Comparison of ENCODE assay signal across 11 cellular contexts in genomic region chr5:73692166-73692640, GRCh38.
A peak's percentile ranks its signal among the peaks of the same experiment; 100 is the strongest.
DNase-seq lines count a peak whose midpoint lies in the region; ATAC-seq and TF ChIP-seq lines count a peak whose summit lies in the region.
"Had no signal": no experiment of that assay in that cellular context is flagged by ENCODE, and none has a peak within 500 bp of the region (broad histone marks: within the 10 kb centered on the region; RNA-seq: fewer than 3 reads in every experiment).

No MANE protein-coding gene starts in this region.

- DNase-seq in GM04504 (ENCODE audit: low read depth) (peak; percentile 37), HS-27A (ENCODE audit: low read depth) (peak; percentile 52), caudate nucleus (lab: John Stamatoyannopoulos, UW) (peak in 13 of 61 donors; percentile 1 to 33 (median 5)), osteoblast (ENCODE audit: insufficient read length, low spot score, missing footprints) (peak; percentile 82), DMS79 (lab: John Stamatoyannopoulos, UW) (no peak), left lobe of liver (ENCODE audit: low spot score) (no peak), lower lobe of right lung (no peak), cortex of kidney (lab: John Stamatoyannopoulos, UW) (no peak)
- DNase-seq: dermis blood vessel endothelial cell, MM.1S had no signal

- no peak for TF ChIP-seq CTCF in osteoblast (IDR thresholded peaks at IDR 0.05; ENCODE audit: extremely low read depth, low read depth, low read length)
- no peak for TF ChIP-seq CTCF in lower lobe of right lung (IDR thresholded peaks at IDR 0.05)

- H3K4me3 ChIP-seq in osteoblast (ENCODE audit: insufficient read depth, low read length) (no peak overlapping the region), lower lobe of right lung (no peak overlapping the region)

- no peaks in the 10 kb centered on the region for H3K9me3 ChIP-seq in osteoblast (ENCODE audit: low read depth, low read length)
- no peaks in the 10 kb centered on the region for H3K9me3 ChIP-seq in lower lobe of right lung

- H3K36me3 ChIP-seq in osteoblast (ENCODE audit: insufficient read depth, low read length), result no peaks in the 10 kb centered on the region
- H3K36me3 ChIP-seq in lower lobe of right lung, result no peaks in the 10 kb centered on the region

- no peaks in the 10 kb centered on the region for H4K20me1 ChIP-seq in osteoblast (ENCODE audit: insufficient read depth, low read length)

- H2AFZ ChIP-seq in osteoblast (ENCODE audit: low read length), result no peak overlapping the region
- H2AFZ ChIP-seq: parathyroid adenoma had no signal

- H3K79me2 ChIP-seq in osteoblast (ENCODE audit: insufficient read depth, low read length), result peaks cover 22% of the 10 kb centered on the region
- H3K79me2 ChIP-seq: parathyroid adenoma had no signal

- H3K4me1 ChIP-seq in osteoblast (ENCODE audit: insufficient read depth, low read length), result peaks cover 38% of the 10 kb centered on the region
- no peaks in the 10 kb centered on the region for H3K4me1 ChIP-seq in lower lobe of right lung
- H3K4me1 ChIP-seq: parathyroid adenoma had no signal

- H3K4me2 ChIP-seq in osteoblast (ENCODE audit: insufficient read depth, low read length), result peak overlapping the region; percentile 44

- no peak for ATAC-seq in left lobe of liver
- ATAC-seq in lower lobe of right lung, result no peak

- H3K27me3 ChIP-seq in osteoblast (ENCODE audit: insufficient read depth, low read length) (no peaks in the 10 kb centered on the region), lower lobe of right lung (ENCODE audit: low read depth) (no peaks in the 10 kb centered on the region)

- intact Hi-C loops in lower lobe of right lung (cut with DNase I), result no loop called here

- peak overlapping the region; percentile 30 for H3K27ac ChIP-seq in caudate nucleus (ENCODE audit: low read depth, low read length)
- H3K27ac ChIP-seq in osteoblast (ENCODE audit: low read depth, low read length), result peak overlapping the region; percentile 77
- H3K27ac ChIP-seq in lower lobe of right lung, result no peak overlapping the region
- H3K27ac ChIP-seq: parathyroid adenoma had no signal

Comparison
In these comparisons a context has a peak if more than half of its experiments do, and no peak if none do; other contexts are left out.
1. DNase-seq: peak in GM04504 (single experiment), HS-27A (single experiment) and osteoblast (single experiment); none in DMS79 (single experiment), left lobe of liver (single experiment), lower lobe of right lung (single experiment) and cortex of kidney (single experiment).